ENCODE assay signal across 1 cellular context in the genomic region with DNA sequence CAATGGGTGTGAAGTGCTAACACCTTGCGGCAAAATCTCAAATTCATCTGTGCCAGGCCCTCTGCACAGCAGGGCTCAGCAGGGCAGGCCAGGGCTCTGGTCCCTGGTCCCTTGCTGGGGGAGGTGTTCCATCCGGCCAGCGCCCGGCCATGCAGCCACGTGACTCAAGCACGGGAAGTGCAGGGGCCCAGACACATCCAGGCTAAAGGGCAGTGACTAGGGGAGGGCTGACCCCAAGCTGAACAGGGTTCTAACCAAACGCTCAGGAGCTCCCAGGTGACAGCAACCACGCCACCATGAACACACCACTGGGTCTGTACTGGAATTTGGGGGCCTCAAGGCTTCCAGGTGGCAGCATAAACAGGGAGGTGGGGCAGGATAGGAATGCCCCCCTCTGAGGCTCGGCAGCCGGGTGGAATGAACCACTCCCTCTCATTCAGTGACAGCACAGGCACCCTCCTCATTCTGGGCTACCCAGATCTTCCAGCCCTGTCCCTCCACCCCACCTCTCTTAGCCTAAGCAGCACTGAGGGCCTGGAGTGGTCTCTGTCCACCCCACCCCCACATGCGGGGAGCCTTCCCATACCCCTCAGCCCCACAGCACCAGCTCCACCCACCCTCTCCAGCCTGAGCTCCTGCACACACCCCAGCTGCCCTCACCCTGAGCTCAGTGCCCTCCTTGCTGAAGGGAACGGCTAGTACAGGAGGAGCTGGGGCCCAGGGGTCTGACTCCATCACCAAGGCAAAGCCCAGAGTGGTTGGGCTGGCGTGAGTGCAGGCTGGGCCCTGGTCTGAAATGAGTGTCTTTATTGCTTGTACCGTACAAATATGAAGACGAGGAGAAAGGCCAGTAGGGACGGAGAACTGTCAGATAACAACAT.
TF ChIP-seq lines count a peak whose summit lies in the region.

No MANE protein-coding gene starts in this region.

TF ChIP-seq in HepG2, 621 proteins besides CTCF, POLR2A, EP300 and RAD21 (continued from another document and continues in another):
- TF ChIP-seq, protein P1, sequence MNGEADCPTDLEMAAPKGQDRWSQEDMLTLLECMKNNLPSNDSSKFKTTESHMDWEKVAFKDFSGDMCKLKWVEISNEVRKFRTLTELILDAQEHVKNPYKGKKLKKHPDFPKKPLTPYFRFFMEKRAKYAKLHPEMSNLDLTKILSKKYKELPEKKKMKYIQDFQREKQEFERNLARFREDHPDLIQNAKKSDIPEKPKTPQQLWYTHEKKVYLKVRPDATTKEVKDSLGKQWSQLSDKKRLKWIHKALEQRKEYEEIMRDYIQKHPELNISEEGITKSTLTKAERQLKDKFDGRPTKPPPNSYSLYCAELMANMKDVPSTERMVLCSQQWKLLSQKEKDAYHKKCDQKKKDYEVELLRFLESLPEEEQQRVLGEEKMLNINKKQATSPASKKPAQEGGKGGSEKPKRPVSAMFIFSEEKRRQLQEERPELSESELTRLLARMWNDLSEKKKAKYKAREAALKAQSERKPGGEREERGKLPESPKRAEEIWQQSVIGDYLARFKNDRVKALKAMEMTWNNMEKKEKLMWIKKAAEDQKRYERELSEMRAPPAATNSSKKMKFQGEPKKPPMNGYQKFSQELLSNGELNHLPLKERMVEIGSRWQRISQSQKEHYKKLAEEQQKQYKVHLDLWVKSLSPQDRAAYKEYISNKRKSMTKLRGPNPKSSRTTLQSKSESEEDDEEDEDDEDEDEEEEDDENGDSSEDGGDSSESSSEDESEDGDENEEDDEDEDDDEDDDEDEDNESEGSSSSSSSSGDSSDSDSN (CRISPR knock-in tag; IDR thresholded peaks at IDR 0.05): peak; percentile 71
- TF ChIP-seq ZNF557 (CRISPR knock-in tag; IDR thresholded peaks at IDR 0.05) (no peak), ZNF331 (CRISPR knock-in tag; IDR thresholded peaks at IDR 0.05) (peak; percentile 98), PAF1 (CRISPR knock-in tag; IDR thresholded peaks at IDR 0.05) (peak; percentile 78), FOXA3 (CRISPR knock-in tag; IDR thresholded peaks at IDR 0.05) (peak; percentile 75), RBM22 (optimal IDR thresholded peaks at IDR 0.05; ENCODE audit: low read length) (peak; percentile 83), ZFP36L2 (CRISPR knock-in tag; IDR thresholded peaks at IDR 0.05) (no peak), TRIM24 (CRISPR knock-in tag; IDR thresholded peaks at IDR 0.05) (no peak), NFE2L1 (CRISPR knock-in tag; IDR thresholded peaks at IDR 0.05; ENCODE audit: borderline replicate concordance) (no peak), ZNF24 (IDR thresholded peaks at IDR 0.05) (no peak), ATF4 (CRISPR knock-in tag; IDR thresholded peaks at IDR 0.05) (peak in 1 of 2 experiments; percentile 37; a peak in 1 of 4 replicates), ZFYVE20 (CRISPR knock-in tag; IDR thresholded peaks at IDR 0.05; ENCODE audit: borderline replicate concordance, low read depth) (no peak), SMYD3 (CRISPR knock-in tag; IDR thresholded peaks at IDR 0.05) (no peak; the same call in 1 of the 2 replicates), BORCS8-MEF2B (CRISPR knock-in tag; IDR thresholded peaks at IDR 0.05) (peak; percentile 80), JDP2 (CRISPR knock-in tag; IDR thresholded peaks at IDR 0.05; ENCODE audit: borderline replicate concordance) (no peak), DNMT3B (CRISPR knock-in tag; conservative IDR thresholded peaks at IDR 0.05) (no peak), TCF7L2 (IDR thresholded peaks at IDR 0.05; ENCODE audit: low read depth, low read length) (no peak), ZNF350 (CRISPR knock-in tag; IDR thresholded peaks at IDR 0.05; ENCODE audit: borderline replicate concordance, low read depth) (peak; percentile 96), ELF4 (CRISPR knock-in tag; IDR thresholded peaks at IDR 0.05; ENCODE audit: borderline replicate concordance) (no peak), KMT2A (CRISPR knock-in tag; IDR thresholded peaks at IDR 0.05) (peak; percentile 67), BCL6 (CRISPR knock-in tag; IDR thresholded peaks at IDR 0.05) (peak; percentile 44; the same call in 1 of the 2 replicates), MZF1 (CRISPR knock-in tag; IDR thresholded peaks at IDR 0.05; ENCODE audit: borderline replicate concordance) (no peak), CREM (IDR thresholded peaks at IDR 0.05) (peak; percentile 27; the same call in 1 of the 2 replicates), CREM (CRISPR knock-in tag; IDR thresholded peaks at IDR 0.05) (no peak), ZMYM2 (CRISPR knock-in tag; IDR thresholded peaks at IDR 0.05) (no peak), GABPB1 (CRISPR knock-in tag; IDR thresholded peaks at IDR 0.05) (peak; percentile 97), ZNF547 (CRISPR knock-in tag; IDR thresholded peaks at IDR 0.05) (no peak), ZNF597 (CRISPR knock-in tag; IDR thresholded peaks at IDR 0.05) (no peak), SOX5 (CRISPR knock-in tag; IDR thresholded peaks at IDR 0.05; ENCODE audit: borderline replicate concordance) (peak; percentile 74)
- TF ChIP-seq, protein P2, sequence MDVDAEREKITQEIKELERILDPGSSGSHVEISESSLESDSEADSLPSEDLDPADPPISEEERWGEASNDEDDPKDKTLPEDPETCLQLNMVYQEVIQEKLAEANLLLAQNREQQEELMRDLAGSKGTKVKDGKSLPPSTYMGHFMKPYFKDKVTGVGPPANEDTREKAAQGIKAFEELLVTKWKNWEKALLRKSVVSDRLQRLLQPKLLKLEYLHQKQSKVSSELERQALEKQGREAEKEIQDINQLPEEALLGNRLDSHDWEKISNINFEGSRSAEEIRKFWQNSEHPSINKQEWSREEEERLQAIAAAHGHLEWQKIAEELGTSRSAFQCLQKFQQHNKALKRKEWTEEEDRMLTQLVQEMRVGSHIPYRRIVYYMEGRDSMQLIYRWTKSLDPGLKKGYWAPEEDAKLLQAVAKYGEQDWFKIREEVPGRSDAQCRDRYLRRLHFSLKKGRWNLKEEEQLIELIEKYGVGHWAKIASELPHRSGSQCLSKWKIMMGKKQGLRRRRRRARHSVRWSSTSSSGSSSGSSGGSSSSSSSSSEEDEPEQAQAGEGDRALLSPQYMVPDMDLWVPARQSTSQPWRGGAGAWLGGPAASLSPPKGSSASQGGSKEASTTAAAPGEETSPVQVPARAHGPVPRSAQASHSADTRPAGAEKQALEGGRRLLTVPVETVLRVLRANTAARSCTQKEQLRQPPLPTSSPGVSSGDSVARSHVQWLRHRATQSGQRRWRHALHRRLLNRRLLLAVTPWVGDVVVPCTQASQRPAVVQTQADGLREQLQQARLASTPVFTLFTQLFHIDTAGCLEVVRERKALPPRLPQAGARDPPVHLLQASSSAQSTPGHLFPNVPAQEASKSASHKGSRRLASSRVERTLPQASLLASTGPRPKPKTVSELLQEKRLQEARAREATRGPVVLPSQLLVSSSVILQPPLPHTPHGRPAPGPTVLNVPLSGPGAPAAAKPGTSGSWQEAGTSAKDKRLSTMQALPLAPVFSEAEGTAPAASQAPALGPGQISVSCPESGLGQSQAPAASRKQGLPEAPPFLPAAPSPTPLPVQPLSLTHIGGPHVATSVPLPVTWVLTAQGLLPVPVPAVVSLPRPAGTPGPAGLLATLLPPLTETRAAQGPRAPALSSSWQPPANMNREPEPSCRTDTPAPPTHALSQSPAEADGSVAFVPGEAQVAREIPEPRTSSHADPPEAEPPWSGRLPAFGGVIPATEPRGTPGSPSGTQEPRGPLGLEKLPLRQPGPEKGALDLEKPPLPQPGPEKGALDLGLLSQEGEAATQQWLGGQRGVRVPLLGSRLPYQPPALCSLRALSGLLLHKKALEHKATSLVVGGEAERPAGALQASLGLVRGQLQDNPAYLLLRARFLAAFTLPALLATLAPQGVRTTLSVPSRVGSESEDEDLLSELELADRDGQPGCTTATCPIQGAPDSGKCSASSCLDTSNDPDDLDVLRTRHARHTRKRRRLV (CRISPR knock-in tag; IDR thresholded peaks at IDR 0.05): no peak
- TF ChIP-seq, protein P3, sequence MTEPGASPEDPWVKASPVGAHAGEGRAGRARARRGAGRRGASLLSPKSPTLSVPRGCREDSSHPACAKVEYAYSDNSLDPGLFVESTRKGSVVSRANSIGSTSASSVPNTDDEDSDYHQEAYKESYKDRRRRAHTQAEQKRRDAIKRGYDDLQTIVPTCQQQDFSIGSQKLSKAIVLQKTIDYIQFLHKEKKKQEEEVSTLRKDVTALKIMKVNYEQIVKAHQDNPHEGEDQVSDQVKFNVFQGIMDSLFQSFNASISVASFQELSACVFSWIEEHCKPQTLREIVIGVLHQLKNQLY (CRISPR knock-in tag; IDR thresholded peaks at IDR 0.05): peak; percentile 97
- TF ChIP-seq, protein P4, sequence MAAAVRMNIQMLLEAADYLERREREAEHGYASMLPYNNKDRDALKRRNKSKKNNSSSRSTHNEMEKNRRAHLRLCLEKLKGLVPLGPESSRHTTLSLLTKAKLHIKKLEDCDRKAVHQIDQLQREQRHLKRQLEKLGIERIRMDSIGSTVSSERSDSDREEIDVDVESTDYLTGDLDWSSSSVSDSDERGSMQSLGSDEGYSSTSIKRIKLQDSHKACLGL (CRISPR knock-in tag; IDR thresholded peaks at IDR 0.05): peak; percentile 60
- TF ChIP-seq, protein P5, sequence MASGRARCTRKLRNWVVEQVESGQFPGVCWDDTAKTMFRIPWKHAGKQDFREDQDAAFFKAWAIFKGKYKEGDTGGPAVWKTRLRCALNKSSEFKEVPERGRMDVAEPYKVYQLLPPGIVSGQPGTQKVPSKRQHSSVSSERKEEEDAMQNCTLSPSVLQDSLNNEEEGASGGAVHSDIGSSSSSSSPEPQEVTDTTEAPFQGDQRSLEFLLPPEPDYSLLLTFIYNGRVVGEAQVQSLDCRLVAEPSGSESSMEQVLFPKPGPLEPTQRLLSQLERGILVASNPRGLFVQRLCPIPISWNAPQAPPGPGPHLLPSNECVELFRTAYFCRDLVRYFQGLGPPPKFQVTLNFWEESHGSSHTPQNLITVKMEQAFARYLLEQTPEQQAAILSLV (CRISPR knock-in tag; IDR thresholded peaks at IDR 0.05; ENCODE audit: borderline replicate concordance): no peak
- TF ChIP-seq, protein P6, sequence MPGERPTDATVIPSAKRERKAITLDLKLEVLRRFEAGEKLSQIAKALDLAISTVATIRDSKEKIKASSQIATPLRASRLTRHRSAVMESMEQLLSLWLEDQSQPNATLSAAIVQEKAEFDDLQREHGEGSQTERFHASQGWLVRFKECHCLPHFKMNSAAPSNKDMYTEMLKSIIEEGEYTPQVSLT (CRISPR knock-in tag; IDR thresholded peaks at IDR 0.05; ENCODE audit: borderline replicate concordance, low read depth): no peak
- TF ChIP-seq, protein P7, sequence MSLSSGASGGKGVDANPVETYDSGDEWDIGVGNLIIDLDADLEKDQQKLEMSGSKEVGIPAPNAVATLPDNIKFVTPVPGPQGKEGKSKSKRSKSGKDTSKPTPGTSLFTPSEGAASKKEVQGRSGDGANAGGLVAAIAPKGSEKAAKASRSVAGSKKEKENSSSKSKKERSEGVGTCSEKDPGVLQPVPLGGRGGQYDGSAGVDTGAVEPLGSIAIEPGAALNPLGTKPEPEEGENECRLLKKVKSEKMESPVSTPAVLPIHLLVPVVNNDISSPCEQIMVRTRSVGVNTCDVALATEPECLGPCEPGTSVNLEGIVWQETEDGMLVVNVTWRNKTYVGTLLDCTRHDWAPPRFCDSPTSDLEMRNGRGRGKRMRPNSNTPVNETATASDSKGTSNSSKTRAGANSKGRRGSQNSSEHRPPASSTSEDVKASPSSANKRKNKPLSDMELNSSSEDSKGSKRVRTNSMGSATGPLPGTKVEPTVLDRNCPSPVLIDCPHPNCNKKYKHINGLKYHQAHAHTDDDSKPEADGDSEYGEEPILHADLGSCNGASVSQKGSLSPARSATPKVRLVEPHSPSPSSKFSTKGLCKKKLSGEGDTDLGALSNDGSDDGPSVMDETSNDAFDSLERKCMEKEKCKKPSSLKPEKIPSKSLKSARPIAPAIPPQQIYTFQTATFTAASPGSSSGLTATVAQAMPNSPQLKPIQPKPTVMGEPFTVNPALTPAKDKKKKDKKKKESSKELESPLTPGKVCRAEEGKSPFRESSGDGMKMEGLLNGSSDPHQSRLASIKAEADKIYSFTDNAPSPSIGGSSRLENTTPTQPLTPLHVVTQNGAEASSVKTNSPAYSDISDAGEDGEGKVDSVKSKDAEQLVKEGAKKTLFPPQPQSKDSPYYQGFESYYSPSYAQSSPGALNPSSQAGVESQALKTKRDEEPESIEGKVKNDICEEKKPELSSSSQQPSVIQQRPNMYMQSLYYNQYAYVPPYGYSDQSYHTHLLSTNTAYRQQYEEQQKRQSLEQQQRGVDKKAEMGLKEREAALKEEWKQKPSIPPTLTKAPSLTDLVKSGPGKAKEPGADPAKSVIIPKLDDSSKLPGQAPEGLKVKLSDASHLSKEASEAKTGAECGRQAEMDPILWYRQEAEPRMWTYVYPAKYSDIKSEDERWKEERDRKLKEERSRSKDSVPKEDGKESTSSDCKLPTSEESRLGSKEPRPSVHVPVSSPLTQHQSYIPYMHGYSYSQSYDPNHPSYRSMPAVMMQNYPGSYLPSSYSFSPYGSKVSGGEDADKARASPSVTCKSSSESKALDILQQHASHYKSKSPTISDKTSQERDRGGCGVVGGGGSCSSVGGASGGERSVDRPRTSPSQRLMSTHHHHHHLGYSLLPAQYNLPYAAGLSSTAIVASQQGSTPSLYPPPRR (CRISPR knock-in tag; IDR thresholded peaks at IDR 0.05; ENCODE audit: borderline replicate concordance): peak; percentile 77; the same call in 1 of the 2 replicates
- TF ChIP-seq, protein P8, sequence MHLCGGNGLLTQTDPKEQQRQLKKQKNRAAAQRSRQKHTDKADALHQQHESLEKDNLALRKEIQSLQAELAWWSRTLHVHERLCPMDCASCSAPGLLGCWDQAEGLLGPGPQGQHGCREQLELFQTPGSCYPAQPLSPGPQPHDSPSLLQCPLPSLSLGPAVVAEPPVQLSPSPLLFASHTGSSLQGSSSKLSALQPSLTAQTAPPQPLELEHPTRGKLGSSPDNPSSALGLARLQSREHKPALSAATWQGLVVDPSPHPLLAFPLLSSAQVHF (CRISPR knock-in tag; IDR thresholded peaks at IDR 0.05): no peak
- TF ChIP-seq, protein P9, sequence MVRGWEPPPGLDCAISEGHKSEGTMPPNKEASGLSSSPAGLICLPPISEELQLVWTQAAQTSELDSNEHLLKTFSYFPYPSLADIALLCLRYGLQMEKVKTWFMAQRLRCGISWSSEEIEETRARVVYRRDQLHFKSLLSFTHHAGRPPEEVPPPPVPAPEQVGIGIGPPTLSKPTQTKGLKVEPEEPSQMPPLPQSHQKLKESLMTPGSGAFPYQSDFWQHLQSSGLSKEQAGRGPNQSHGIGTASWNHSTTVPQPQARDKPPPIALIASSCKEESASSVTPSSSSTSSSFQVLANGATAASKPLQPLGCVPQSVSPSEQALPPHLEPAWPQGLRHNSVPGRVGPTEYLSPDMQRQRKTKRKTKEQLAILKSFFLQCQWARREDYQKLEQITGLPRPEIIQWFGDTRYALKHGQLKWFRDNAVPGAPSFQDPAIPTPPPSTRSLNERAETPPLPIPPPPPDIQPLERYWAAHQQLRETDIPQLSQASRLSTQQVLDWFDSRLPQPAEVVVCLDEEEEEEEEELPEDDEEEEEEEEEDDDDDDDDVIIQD (CRISPR knock-in tag; IDR thresholded peaks at IDR 0.05; ENCODE audit: low read depth): peak; percentile 67
